In genomic region chr13:52449323-52450011, GRCh38 we compare ENCODE assay signal across 8 cellular contexts. TPM values are rescaled to one million over a fixed set of nuclear protein-coding genes. Genes with fewer than 3 reads are reported as not detected.
DNase-seq lines count a peak whose midpoint lies in the region; ATAC-seq, FAIRE-seq and TF ChIP-seq lines count a peak whose summit lies in the region.

No MANE protein-coding gene starts in this region.

- TF ChIP-seq CTCF in CD14-positive monocyte (IDR thresholded peaks at IDR 0.05) = no peak
- no peak for TF ChIP-seq CTCF in astrocyte (IDR thresholded peaks at IDR 0.05; ENCODE audit: insufficient read depth, low read depth, low read length)
- no peak for TF ChIP-seq CTCF in left lung (IDR thresholded peaks at IDR 0.05)
- TF ChIP-seq CTCF in tibial artery (IDR thresholded peaks at IDR 0.05) = no peak

- H3K36me3 Mint-ChIP-seq in CD14-positive monocyte (peaks cover 5 to 10% of the 10 kb centered on the region in 2 donors), astrocyte (ENCODE audit: low read depth, unreplicated experiment) (no peaks in the 10 kb centered on the region)

- H3K4me1 ChIP-seq in astrocyte (ENCODE audit: insufficient read depth, low read length) (peaks cover 23% of the 10 kb centered on the region), left lung (peaks cover 12 to 36% of the 10 kb centered on the region in 2 donors), tibial artery (peaks cover 0 to 33% (median 18%) of the 10 kb centered on the region in 4 donors)

- H2AFZ ChIP-seq in astrocyte (ENCODE audit: low read depth, low read length) = peak overlapping the region; percentile 91

- H3K36me3 ChIP-seq in astrocyte (ENCODE audit: insufficient read depth, low read length) (peaks cover 2% of the 10 kb centered on the region), left lung (peaks cover 0 to 7% of the 10 kb centered on the region in 2 donors), tibial artery (peaks cover 0 to 6% (median 0%) of the 10 kb centered on the region in 3 donors)

- intact Hi-C loops in CD14-positive monocyte (cut with micrococcal nuclease) = loop anchor here (5.0 to 10.0 kb wide), 5 partner anchors 105 to 437 kb away; partner anchors contain the start of genes SUGT1 (in 2 of the 2), ALG11 (in 1 of the 2) and ATP7B (in 1 of the 2)
- intact Hi-C loops in left lung (cut with DNase I) = loop anchor here in 1 of 2 donors (5.0 kb wide), 1 partner anchor 107 kb away; no protein-coding TSS in a partner anchor
- intact Hi-C loops in tibial artery (cut with DNase I; ENCODE audit: low total_unique reads) = loop anchor here (5.0 to 10.0 kb wide), 2 partner anchors 437 to 645 kb away; partner anchors contain the start of genes ALG11, ATP7B and DHRS12

- H3K9me3 ChIP-seq in astrocyte (ENCODE audit: insufficient read depth, low read depth, low read length) (no peaks in the 10 kb centered on the region), left lung (no peaks in the 10 kb centered on the region), tibial artery (no peaks in the 10 kb centered on the region)

- peaks cover 0 to 2% (median 0%) of the 10 kb centered on the region in 7 donors for H3K9me3 Mint-ChIP-seq in CD14-positive monocyte
- no peaks in the 10 kb centered on the region for H3K9me3 Mint-ChIP-seq in astrocyte (ENCODE audit: unreplicated experiment)

- H3K4me1 Mint-ChIP-seq in CD14-positive monocyte = peaks cover 36% of the 10 kb centered on the region
- H3K4me1 Mint-ChIP-seq in astrocyte (ENCODE audit: low read depth, unreplicated experiment) = peaks cover 14% of the 10 kb centered on the region

- H3K27ac ChIP-seq in astrocyte (ENCODE audit: low read depth, low read length) (peak overlapping the region; percentile 95), left lung (peak overlapping the region; percentile 94 to 99), tibial artery (peak overlapping the region; percentile 82 to 88)

- H3K27ac Mint-ChIP-seq in CD14-positive monocyte (peak overlapping the region; percentile 95 to 98 (median 98)), astrocyte (ENCODE audit: unreplicated experiment) (peak overlapping the region; percentile 91)

- no peaks in the 10 kb centered on the region for H3K27me3 Mint-ChIP-seq in CD14-positive monocyte (ENCODE audit: low read depth in 3 of 3)
- no peaks in the 10 kb centered on the region for H3K27me3 Mint-ChIP-seq in astrocyte (ENCODE audit: low read depth, unreplicated experiment)

- H4K20me1 ChIP-seq in astrocyte (ENCODE audit: insufficient read depth, low read length) = peaks cover 17% of the 10 kb centered on the region

- DNase-seq in CD14-positive monocyte (ENCODE audit: low spot score) = no peak
- no peak for DNase-seq in astrocyte (ENCODE audit: low read depth)
- DNase-seq in left lung = no peak
- DNase-seq in tibial artery = no peak
- no peak for DNase-seq in COLO829 (ENCODE audit: low spot score)
- DNase-seq in central memory CD4-positive, alpha-beta T cell = no peak

- H3K4me2 ChIP-seq in astrocyte (ENCODE audit: low read length) = peak overlapping the region; percentile 84

- FAIRE-seq in astrocyte (lab: Jason Lieb, UNC) = no peak

- peak overlapping the region; percentile 96 for H3K9ac ChIP-seq in astrocyte (ENCODE audit: low read length)

- H3K4me3 ChIP-seq in astrocyte (ENCODE audit: insufficient read depth, low read depth, low read length) = peak overlapping the region; percentile 90
- H3K4me3 ChIP-seq in left lung = peak overlapping the region; percentile 61 to 65
- H3K4me3 ChIP-seq in tibial artery = peak overlapping the region; percentile 69 to 70

- ATAC-seq in HG03103 (IDR thresholded peaks at IDR 0.05; ENCODE audit: low read depth, unreplicated experiment) (peak; percentile 1), left lung (no peak), HG03469 (IDR thresholded peaks at IDR 0.05; ENCODE audit: unreplicated experiment) (no peak)

- H3K4me3 Mint-ChIP-seq in CD14-positive monocyte (peak overlapping the region; percentile 97), astrocyte (ENCODE audit: unreplicated experiment) (peak overlapping the region; percentile 96)

- H3K27me3 ChIP-seq in astrocyte (ENCODE audit: insufficient read depth, low read length) (no peaks in the 10 kb centered on the region), left lung (no peaks in the 10 kb centered on the region), tibial artery (no peaks in the 10 kb centered on the region)

- H3K79me2 ChIP-seq in astrocyte (ENCODE audit: insufficient read depth, low read length) = peaks cover 53% of the 10 kb centered on the region

RNA-seq across cellular contexts. Expression of gene VPS36, which starts 1.0 kb away (rescaled TPM):
- 10 to 100 TPM; 25.2 to 37.0 TPM for polyA plus RNA-seq in CD14-positive monocyte
- total RNA-seq in astrocyte = 39.8 and 41.8 TPM in 2 replicates
- 10 to 100 TPM; 41.5 to 45.0 TPM for total RNA-seq in left lung

RNA-seq across cellular contexts. Expression of gene CKAP2, which starts 5.8 kb away (rescaled TPM):
- polyA plus RNA-seq in CD14-positive monocyte = 10 to 100 TPM in 1 of 2 donors, 1 to 10 TPM in 1; 7.8 to 15.7 TPM
- total RNA-seq in astrocyte (43.2 and 48.4 TPM in 2 replicates), left lung (10 to 100 TPM in 1 of 2 donors, 1 to 10 TPM in 1; 8.6 to 25.0 TPM)

RNA-seq across cellular contexts. Expression of gene THSD1, which starts 43.5 kb away (rescaled TPM):
- polyA plus RNA-seq in CD14-positive monocyte = not detected
- total RNA-seq in astrocyte (14.4 and 18.7 TPM in 2 replicates), left lung (10 to 100 TPM; 10.8 to 16.0 TPM)
